Comparison of ENCODE assay signal across 1 cellular context in the genomic region with DNA sequence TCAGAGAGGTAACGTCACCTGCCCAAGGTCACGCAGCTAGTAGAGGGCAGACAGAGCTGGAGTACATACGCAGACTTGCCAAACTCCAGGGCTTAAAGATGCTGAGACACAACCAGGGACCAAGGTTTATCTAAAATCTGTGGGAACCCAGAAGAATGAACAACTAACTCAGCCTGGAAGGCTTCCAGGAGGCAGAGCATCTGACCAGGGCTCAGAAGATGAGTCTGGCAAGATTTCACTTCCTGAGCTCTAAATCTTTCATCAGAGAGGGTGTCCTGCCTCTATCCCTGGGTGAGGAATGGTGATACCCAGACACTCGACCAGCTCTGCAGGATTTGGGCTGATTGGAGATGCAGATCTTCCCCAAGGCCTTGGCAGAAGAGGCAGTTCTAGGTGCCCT.
TF ChIP-seq lines count a peak whose summit lies in the region.

No MANE protein-coding gene starts in this region.

TF ChIP-seq in HepG2, 621 proteins besides CTCF, POLR2A, EP300 and RAD21:
- TF ChIP-seq ZNF768 (CRISPR knock-in tag; IDR thresholded peaks at IDR 0.05) (peak; percentile 39; the same call in 1 of the 2 replicates), PAX8 (CRISPR knock-in tag; IDR thresholded peaks at IDR 0.05; ENCODE audit: borderline replicate concordance) (no peak), TMF1 (CRISPR knock-in tag; IDR thresholded peaks at IDR 0.05; ENCODE audit: low read depth) (no peak)
